In the genomic region with DNA sequence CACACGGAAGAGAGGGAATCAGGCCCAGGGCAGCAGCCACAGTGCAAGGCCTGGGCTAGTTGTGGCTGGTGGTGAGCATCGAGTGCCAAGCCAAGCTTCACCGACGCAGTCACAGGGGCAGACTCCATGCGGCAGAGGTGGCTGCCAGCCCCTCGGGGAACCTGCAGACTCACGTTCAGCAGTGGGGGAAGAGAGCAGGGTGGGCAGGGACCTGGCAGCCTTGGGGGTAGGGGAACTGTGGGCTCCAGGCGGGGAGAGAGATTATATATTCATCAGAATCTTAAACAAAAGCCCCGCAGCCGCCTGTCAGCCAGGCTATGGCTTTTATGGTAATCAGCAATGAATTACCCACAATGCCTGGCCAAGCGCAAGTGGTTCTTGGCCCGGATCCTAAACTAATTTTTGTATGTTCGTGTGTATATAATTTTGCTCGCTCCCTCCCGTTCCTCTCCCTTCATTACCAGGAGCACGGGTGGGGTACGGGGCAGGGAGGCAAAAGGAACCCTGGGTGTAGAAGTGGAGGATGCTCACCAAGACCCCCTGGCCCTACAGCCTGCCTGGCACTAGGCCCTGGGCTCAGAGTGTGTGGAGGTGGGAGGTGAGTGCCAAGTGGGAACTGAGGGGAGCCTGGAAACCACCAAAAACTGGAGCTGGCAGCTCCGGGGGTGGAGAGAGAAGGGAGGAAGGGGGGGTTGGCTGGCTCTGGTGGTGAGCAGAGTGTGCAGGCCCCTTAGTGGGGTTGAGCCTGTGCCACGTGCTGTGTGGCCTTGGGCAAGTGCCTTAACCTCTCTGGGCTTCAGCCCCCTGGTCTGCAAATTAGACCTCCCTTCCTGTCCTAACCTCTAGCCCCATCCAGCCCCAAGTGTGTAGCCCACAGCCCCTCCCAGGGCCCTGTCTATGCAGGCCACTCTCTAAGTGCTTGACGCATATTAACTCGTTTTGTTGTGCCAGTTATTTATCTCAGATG, we compare ENCODE assay signal across 9 cellular contexts. TPM values are rescaled to one million over a fixed set of nuclear protein-coding genes. Genes with fewer than 3 reads are reported as not detected.
DNase-seq lines count a peak whose midpoint lies in the region; ATAC-seq and TF ChIP-seq lines count a peak whose summit lies in the region.
"Had no signal": no experiment of that assay in that cellular context is flagged by ENCODE, and none has a peak within 500 bp of the region (broad histone marks: within the 10 kb centered on the region; RNA-seq: fewer than 3 reads in every experiment).

No MANE protein-coding gene starts in this region.

- DNase-seq in AG09319 (ENCODE audit: extremely low read depth, low read depth) (peak; percentile 56), NCI-H2227 (lab: John Stamatoyannopoulos, UW; ENCODE audit: unreplicated experiment) (peak; percentile 76), dorsolateral prefrontal cortex (peak; percentile 61 to 87 (median 78)), myocyte (ENCODE audit: low read depth) (peak; percentile 49), OCI-M2 (lab: John Stamatoyannopoulos, UW; ENCODE audit: unreplicated experiment) (no peak), cortex of kidney (lab: John Stamatoyannopoulos, UW) (no peak), Karpas-422 (no peak)
- DNase-seq: activated B cell treated with CpG ODN at 0.5 μM for 24 hours had no signal

- intact Hi-C loops in dorsolateral prefrontal cortex (cut with DNase I), result loop anchor here in 1 of 2 donors (1.0 kb wide), 1 partner anchor 32 kb away; the partner anchor contains the start of gene PTPRS

- H3K9me2 ChIP-seq in Karpas-422 (replicated peaks; ENCODE audit: insufficient read depth, low read length), result no peaks in the 10 kb centered on the region

- H3K4me2 ChIP-seq in Karpas-422 (ENCODE audit: low read depth, low read length, poor library complexity, severe bottlenecking), result no peak overlapping the region

- no peak overlapping the region for H3K9ac ChIP-seq in Karpas-422 (ENCODE audit: low read length)

- no peaks in the 10 kb centered on the region for H3K27me3 ChIP-seq in dorsolateral prefrontal cortex
- H3K27me3 ChIP-seq in Karpas-422 (ENCODE audit: low read length), result no peaks in the 10 kb centered on the region

- H3K79me2 ChIP-seq in Karpas-422 (ENCODE audit: low read length), result no peaks in the 10 kb centered on the region

- no peak for ATAC-seq in GM21528 (IDR thresholded peaks at IDR 0.05; ENCODE audit: low FRiP score, unreplicated experiment)

- H3K4me3 ChIP-seq in dorsolateral prefrontal cortex (peak overlapping the region in 56 of 59 donors; percentile 3 to 62 (median 42)), Karpas-422 (ENCODE audit: low read length) (no peak overlapping the region)

- H3K9me3 ChIP-seq in Karpas-422 (ENCODE audit: low read length), result no peaks in the 10 kb centered on the region

- H3K36me3 ChIP-seq in Karpas-422 (ENCODE audit: insufficient read depth, low read length), result no peaks in the 10 kb centered on the region

- no peak overlapping the region for H2AFZ ChIP-seq in Karpas-422 (ENCODE audit: low read length)

- H3K4me1 ChIP-seq in Karpas-422 (ENCODE audit: low read length), result no peaks in the 10 kb centered on the region

- H3K27ac ChIP-seq in dorsolateral prefrontal cortex (peak overlapping the region; percentile 10 to 96 (median 90)), Karpas-422 (ENCODE audit: low read length) (no peak overlapping the region)

- TF ChIP-seq CTCF in AG09319 (IDR thresholded peaks at IDR 0.05; ENCODE audit: low read depth, low read length) (no peak), dorsolateral prefrontal cortex (IDR thresholded peaks at IDR 0.05 in 54 of 56, conservative IDR thresholded peaks at IDR 0.05 in 2 of 56; ENCODE audit: low read depth in 1 of 56, partially characterized antibody in 56 of 56) (no peak)

- 0 out of 2 replicates have a peak, but pooled peaks cover 4% of the 10 kb centered on the region for H4K20me1 ChIP-seq in Karpas-422 (ENCODE audit: insufficient read depth, low read depth, low read length)

RNA-seq across cellular contexts. Expression of gene PTPRS, which starts 31.9 kb away (rescaled TPM):
- 100 to 1,000 TPM; 163 to 282 (median 231) TPM for total RNA-seq in dorsolateral prefrontal cortex
- total RNA-seq in myocyte, result 104 and 161 TPM in 2 replicates
- 27.8 TPM for polyA plus RNA-seq in myocyte (2012)
- total RNA-seq in Karpas-422 (2014; rRNA removed; shearing (Covaris generic); ENCODE audit: low replicate concordance), result 36.6 and 98.0 TPM in 2 replicates

Comparison
In these comparisons a context has a peak if more than half of its experiments do, and no peak if none do; other contexts are left out.
1. DNase-seq: peak in AG09319 (single experiment), NCI-H2227 (single experiment), dorsolateral prefrontal cortex (10 of 10) and myocyte (single experiment); none in OCI-M2 (single experiment), cortex of kidney (single experiment) and Karpas-422 (single experiment).